22 cellular contexts compared by ENCODE assay signal in the genomic region with DNA sequence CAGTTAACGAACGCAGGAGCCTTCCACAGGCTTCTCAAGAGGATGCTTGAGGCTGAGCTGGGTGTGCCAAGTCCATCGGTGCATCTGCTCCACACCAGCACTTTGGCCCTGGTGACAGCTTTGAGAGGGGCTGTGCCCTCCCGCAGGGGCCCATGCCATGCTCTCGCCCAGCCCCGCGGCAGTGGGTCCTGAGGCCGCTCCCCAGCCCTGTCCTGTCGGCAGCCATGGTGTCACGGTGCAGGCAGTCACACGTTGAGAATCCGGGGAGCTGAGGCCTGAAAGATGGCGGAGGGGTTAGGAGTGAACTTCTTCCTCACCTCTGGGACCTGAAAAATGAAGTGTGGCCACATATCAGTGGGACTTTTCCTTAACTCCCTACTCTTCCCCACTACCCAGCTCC.
"Had no signal": no experiment of that assay in that cellular context is flagged by ENCODE, and none has a peak within 500 bp of the region (broad histone marks: within the 10 kb centered on the region; RNA-seq: fewer than 3 reads in every experiment).

No MANE protein-coding gene starts in this region.

- DNase-seq: activated CD4-positive, alpha-beta T cell treated with anti-CD3 and anti-CD28 coated beads, Interleukin-2, amount 10 ng/mL, durations not matched to agents 7 days and 5 days; activated CD8-positive, alpha-beta T cell treated with anti-CD3 and anti-CD28 coated beads, Interleukin-2, amount 10 ng/mL, durations not matched to agents 7 days and 5 days; activated gamma-delta T cell treated with Interleukin-2 at 50 U/mL for 16 hours; activated naive CD8-positive, alpha-beta T cell treated with anti-CD3 and anti-CD28 coated beads for 36 hours; activated T-cell treated with anti-CD3 and anti-CD28 coated beads, Interleukin-2, amount 50 U/mL, for 48 hours; amygdala; body of pancreas; cortex of kidney; effector CD4-positive, alpha-beta T cell; islet precursor cell; occipital lobe; stimulated activated CD4-positive, alpha-beta T cell treated with anti-CD3 and anti-CD28 coated beads, Interleukin-12 subunit alpha, Interleukin-12 subunit beta, amount 100 ng/mL, for 4 hours; stimulated activated CD4-positive, alpha-beta T cell treated with anti-CD3 and anti-CD28 coated beads, Interleukin-1b, Interleukin-23, amount 100 ng/mL, for 48 hours; stimulated activated CD8-positive, alpha-beta memory T cell treated with anti-CD3 and anti-CD28 coated beads, Interleukin-4, amount 100 ng/mL, for 48 hours; stimulated activated naive CD4-positive, alpha-beta T cell; T-helper 1 cell; T1000 had no signal

- H3K27ac ChIP-seq: body of pancreas, tibial artery had no signal

- H3K27me3 Mint-ChIP-seq: activated CD4-positive, alpha-beta T cell treated with anti-CD3 and anti-CD28 coated beads, Interleukin-2, amount 10 ng/mL, durations not matched to agents 7 days and 5 days; activated naive CD8-positive, alpha-beta T cell treated with anti-CD3 and anti-CD28 coated beads for 36 hours; central memory CD8-positive, alpha-beta T cell had no signal

- H3K4me1 Mint-ChIP-seq: nephron had no signal

- FAIRE-seq: frontal cortex had no signal

- H3K9me3 Mint-ChIP-seq: activated CD4-positive, alpha-beta T cell treated with anti-CD3 and anti-CD28 coated beads, Interleukin-2, amount 10 ng/mL, durations not matched to agents 7 days and 5 days; activated naive CD8-positive, alpha-beta T cell treated with anti-CD3 and anti-CD28 coated beads for 36 hours; central memory CD8-positive, alpha-beta T cell; mesothelial cell of epicardium; nephron had no signal

- H3K27ac Mint-ChIP-seq: activated CD8-positive, alpha-beta T cell treated with anti-CD3 and anti-CD28 coated beads, Interleukin-2, amount 10 ng/mL, durations not matched to agents 7 days and 5 days; activated naive CD8-positive, alpha-beta T cell treated with anti-CD3 and anti-CD28 coated beads for 36 hours; mesothelial cell of epicardium; nephron had no signal

- H3K4me3 Mint-ChIP-seq: activated CD4-positive, alpha-beta T cell treated with anti-CD3 and anti-CD28 coated beads, Interleukin-2, amount 10 ng/mL, durations not matched to agents 7 days and 5 days; activated CD8-positive, alpha-beta T cell treated with anti-CD3 and anti-CD28 coated beads, Interleukin-2, amount 10 ng/mL, durations not matched to agents 7 days and 5 days; activated naive CD8-positive, alpha-beta T cell treated with anti-CD3 and anti-CD28 coated beads for 36 hours; central memory CD8-positive, alpha-beta T cell; mesothelial cell of epicardium; nephron had no signal
